17 cellular contexts compared by ENCODE assay signal in the genomic region with DNA sequence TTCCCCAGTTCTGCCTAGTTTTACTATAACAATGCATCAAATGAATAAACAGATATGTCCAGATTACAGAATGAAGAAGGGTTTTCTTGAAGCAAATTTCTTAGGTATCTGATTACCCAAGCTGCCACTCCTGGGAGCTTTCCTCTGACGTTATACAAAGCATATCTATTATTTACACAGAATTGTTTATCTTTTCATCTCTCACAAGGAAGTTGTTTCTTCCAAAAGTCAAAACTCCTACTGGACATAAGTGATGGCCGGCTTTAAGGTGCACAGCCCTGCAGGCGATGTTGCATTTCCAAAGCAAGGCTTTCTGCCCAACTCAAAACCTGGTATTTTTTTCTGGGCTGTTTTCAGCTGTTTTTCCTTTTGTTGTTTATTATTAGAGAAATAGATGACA.
DNase-seq lines count a peak whose midpoint lies in the region; ATAC-seq, FAIRE-seq and TF ChIP-seq lines count a peak whose summit lies in the region.
"Had no signal": no experiment of that assay in that cellular context is flagged by ENCODE, and none has a peak within 500 bp of the region (broad histone marks: within the 10 kb centered on the region; RNA-seq: fewer than 3 reads in every experiment).

No MANE protein-coding gene starts in this region.

- H3K36me3 ChIP-seq in PC-3 (ENCODE audit: low read depth, low read length): no peaks in the 10 kb centered on the region
- H3K36me3 ChIP-seq in mucosa of descending colon (ENCODE audit: low read depth): no peaks in the 10 kb centered on the region
- H3K36me3 ChIP-seq in HepG2 (replicated peaks in 1 of 2; ENCODE audit: control insufficient read depth in 1 of 2, insufficient read depth in 2 of 2, low read length in 2 of 2): no peaks in the 10 kb centered on the region
- H3K36me3 ChIP-seq: BLaER1 had no signal

- peak; percentile 16 for DNase-seq in NCI-H2171 treated with DMSO at 0.1 percent for 48 hours (lab: John Stamatoyannopoulos, UW)
- no peak for DNase-seq in NCI-H2171 (lab: John Stamatoyannopoulos, UW)
- DNase-seq in G401 (ENCODE audit: low spot score): peak; percentile 23
- DNase-seq in PC-3: peak; percentile 24
- DNase-seq in mucosa of descending colon: no peak
- DNase-seq in HepG2 (ENCODE audit: low spot score): no peak
- DNase-seq: Calu3; CD8-positive, alpha-beta T cell; GDM1; HCEC 1CT; KG1 had no signal

- no peak for TF ChIP-seq POLR2A in HepG2 (IDR thresholded peaks at IDR 0.05; ENCODE audit: insufficient read depth in 1 of 2, low read depth in 2 of 2, low read length in 2 of 2)

- H3K79me2 ChIP-seq in PC-3 (ENCODE audit: low read length) (no peaks in the 10 kb centered on the region), HepG2 (ENCODE audit: insufficient read depth, low read length) (no peaks in the 10 kb centered on the region)

- POLR2A ChIA-PET in PC-3 (lab: Charles Lee; ENCODE audit: unreplicated experiment) (interaction anchor here (0.6 kb wide), 1 partner anchor 24 kb away, joined by 4 read pairs; no protein-coding TSS in a partner anchor), HepG2 (lab: Yijun Ruan, JAX) (no interaction called here)

- H3K4me1 ChIP-seq in PC-3 (ENCODE audit: insufficient read depth, low read length) (peaks cover 4% of the 10 kb centered on the region), mucosa of descending colon (ENCODE audit: low read depth) (peaks cover 5% of the 10 kb centered on the region), HepG2 (ENCODE audit: insufficient read depth, low read length) (peaks cover 20% of the 10 kb centered on the region)
- H3K4me1 ChIP-seq: BLaER1 had no signal

- TF ChIP-seq EP300 in HepG2 (IDR thresholded peaks at IDR 0.05; ENCODE audit: low read depth in 2 of 2, low read length in 2 of 2): no peak
- TF ChIP-seq EP300 in HepG2 (CRISPR knock-in tag; IDR thresholded peaks at IDR 0.05; ENCODE audit: borderline replicate concordance): no peak

- no peaks in the 10 kb centered on the region for H3F3A ChIP-seq in PC-3 (ENCODE audit: low read length, unreplicated experiment)

- no peaks in the 10 kb centered on the region for H3K9me3 ChIP-seq in PC-3 (ENCODE audit: low read length)
- no peaks in the 10 kb centered on the region for H3K9me3 ChIP-seq in mucosa of descending colon
- H3K9me3 ChIP-seq in HepG2 (ENCODE audit: low read length): no peaks in the 10 kb centered on the region
- H3K9me3 ChIP-seq: BLaER1 had no signal

- no peak overlapping the region for H2AFZ ChIP-seq in PC-3 (ENCODE audit: low read length)
- no peak overlapping the region for H2AFZ ChIP-seq in HepG2 (ENCODE audit: low read length)

- H3K4me2 ChIP-seq in PC-3 (ENCODE audit: low read length) (no peak overlapping the region), HepG2 (ENCODE audit: low read depth, low read length) (no peak overlapping the region)
- H3K4me2 ChIP-seq: BLaER1, GM23338 had no signal

- in situ Hi-C loops in G401 (cut with HindIII; ENCODE audit: low sequenced_read_pairs): no loop called here
- in situ Hi-C loops in HepG2 (cut with HindIII; ENCODE audit: extremely low pct_ligation_motif_present, low pct_unique_long_range_greater_than_20kb): no loop called here

- 58% methylated on average over 3 of the region's 3 CpGs for WGBS in HepG2 (ENCODE audit: low lambda C conversion rate)

- CTCF ChIA-PET in PC-3 (lab: Charles Lee): interaction anchor here (0.5 kb wide), 1 partner anchor 120 kb away, joined by 3 read pairs; no protein-coding TSS in a partner anchor
- CTCF ChIA-PET in HepG2 (lab: Yijun Ruan, JAX; ENCODE audit: low intra/inter-chr PET ratio, low total read pairs): no interaction called here

- no peak for TF ChIP-seq RAD21 in HepG2 (CRISPR knock-in tag; IDR thresholded peaks at IDR 0.05)

- FAIRE-seq in HepG2 (lab: Jason Lieb, UNC): no peak
- FAIRE-seq: A204.1, GM12892 had no signal

- no peak overlapping the region for H3K4me3 ChIP-seq in PC-3 (ENCODE audit: low read length)
- H3K4me3 ChIP-seq in mucosa of descending colon: no peak overlapping the region
- no peak overlapping the region for H3K4me3 ChIP-seq in HepG2 (replicated peaks in 1 of 3; ENCODE audit: insufficient read depth in 1 of 3, low read depth in 2 of 3, low read length in 3 of 3)
- H3K4me3 ChIP-seq: BLaER1, GM23338 had no signal

- no TSS peak for BruUV-seq in PC-3 (replicated peaks; lab: Mats Ljungman, UMichigan)
- no TSS peak for BruUV-seq in HepG2 (replicated peaks; lab: Mats Ljungman, UMichigan)

- H3K9me2 ChIP-seq in PC-3 (replicated peaks; ENCODE audit: low read length): no peaks in the 10 kb centered on the region

- ATAC-seq in PC-3 (no peak), mucosa of descending colon (peak; percentile 53), HepG2 (no peak), HG02981 (IDR thresholded peaks at IDR 0.05; ENCODE audit: unreplicated experiment) (no peak)
- ATAC-seq: CD8-positive, alpha-beta T cell; GM23338 had no signal

- TF ChIP-seq CTCF in PC-3 (conservative IDR thresholded peaks at IDR 0.05; ENCODE audit: low read depth, low read length) (no peak), mucosa of descending colon (IDR thresholded peaks at IDR 0.05) (no peak), HepG2 (CRISPR knock-in tag; IDR thresholded peaks at IDR 0.05) (no peak)

- intact Hi-C loops in PC-3 (cut with micrococcal nuclease): no loop called here
- intact Hi-C loops in mucosa of descending colon (cut with DNase I, micrococcal nuclease): loop anchor here in 1 of 2 donors (5.0 kb wide), 1 partner anchor 218 kb away; no protein-coding TSS in a partner anchor
- intact Hi-C loops in HepG2 (cut with micrococcal nuclease; ENCODE audit: unreplicated experiment): no loop called here

- H3K9ac ChIP-seq in PC-3 (ENCODE audit: low read length) (no peak overlapping the region), HepG2 (ENCODE audit: insufficient read depth, low read depth, low read length) (no peak overlapping the region)
- H3K9ac ChIP-seq: BLaER1 had no signal

- H3K27ac ChIP-seq in PC-3 (ENCODE audit: low read length) (no peak overlapping the region), HepG2 (ENCODE audit: extremely low read length, insufficient read depth, low read length) (no peak overlapping the region)
- H3K27ac ChIP-seq: BLaER1, HL-60 had no signal

- H3K27me3 ChIP-seq in PC-3 (ENCODE audit: low read length) (peaks cover 7% of the 10 kb centered on the region; the same call in 1 of the 2 replicates), HepG2 (ENCODE audit: control insufficient read depth in 1 of 2, insufficient read depth in 2 of 2, low read length in 2 of 2) (0 out of 5 replicates have a peak, but pooled peaks cover 0 to 3% of the 10 kb centered on the region in 2 experiments)
- H3K27me3 ChIP-seq: BLaER1 had no signal

- H4K20me1 ChIP-seq in PC-3 (ENCODE audit: low read length) (no peaks in the 10 kb centered on the region), HepG2 (ENCODE audit: insufficient read depth, low read length) (no peaks in the 10 kb centered on the region)
- H4K20me1 ChIP-seq: BLaER1 had no signal

TF ChIP-seq in HepG2, 621 proteins besides CTCF, POLR2A, EP300 and RAD21:
- TF ChIP-seq, protein P1, sequence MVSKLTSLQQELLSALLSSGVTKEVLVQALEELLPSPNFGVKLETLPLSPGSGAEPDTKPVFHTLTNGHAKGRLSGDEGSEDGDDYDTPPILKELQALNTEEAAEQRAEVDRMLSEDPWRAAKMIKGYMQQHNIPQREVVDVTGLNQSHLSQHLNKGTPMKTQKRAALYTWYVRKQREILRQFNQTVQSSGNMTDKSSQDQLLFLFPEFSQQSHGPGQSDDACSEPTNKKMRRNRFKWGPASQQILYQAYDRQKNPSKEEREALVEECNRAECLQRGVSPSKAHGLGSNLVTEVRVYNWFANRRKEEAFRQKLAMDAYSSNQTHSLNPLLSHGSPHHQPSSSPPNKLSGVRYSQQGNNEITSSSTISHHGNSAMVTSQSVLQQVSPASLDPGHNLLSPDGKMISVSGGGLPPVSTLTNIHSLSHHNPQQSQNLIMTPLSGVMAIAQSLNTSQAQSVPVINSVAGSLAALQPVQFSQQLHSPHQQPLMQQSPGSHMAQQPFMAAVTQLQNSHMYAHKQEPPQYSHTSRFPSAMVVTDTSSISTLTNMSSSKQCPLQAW (CRISPR knock-in tag; IDR thresholded peaks at IDR 0.05): no peak
- TF ChIP-seq ZNF317 (CRISPR knock-in tag; IDR thresholded peaks at IDR 0.05) (no peak), ARNTL (CRISPR knock-in tag; IDR thresholded peaks at IDR 0.05) (no peak), SOX5 (CRISPR knock-in tag; IDR thresholded peaks at IDR 0.05; ENCODE audit: borderline replicate concordance) (no peak), FOSL1 (CRISPR knock-in tag; IDR thresholded peaks at IDR 0.05; ENCODE audit: borderline replicate concordance) (no peak), MLLT10 (CRISPR knock-in tag; IDR thresholded peaks at IDR 0.05) (no peak), KLF12 (CRISPR knock-in tag; IDR thresholded peaks at IDR 0.05; ENCODE audit: borderline replicate concordance) (no peak)
- TF ChIP-seq, protein P2, sequence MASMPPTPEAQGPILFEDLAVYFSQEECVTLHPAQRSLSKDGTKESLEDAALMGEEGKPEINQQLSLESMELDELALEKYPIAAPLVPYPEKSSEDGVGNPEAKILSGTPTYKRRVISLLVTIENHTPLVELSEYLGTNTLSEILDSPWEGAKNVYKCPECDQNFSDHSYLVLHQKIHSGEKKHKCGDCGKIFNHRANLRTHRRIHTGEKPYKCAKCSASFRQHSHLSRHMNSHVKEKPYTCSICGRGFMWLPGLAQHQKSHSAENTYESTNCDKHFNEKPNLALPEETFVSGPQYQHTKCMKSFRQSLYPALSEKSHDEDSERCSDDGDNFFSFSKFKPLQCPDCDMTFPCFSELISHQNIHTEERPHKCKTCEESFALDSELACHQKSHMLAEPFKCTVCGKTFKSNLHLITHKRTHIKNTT (CRISPR knock-in tag; IDR thresholded peaks at IDR 0.05): no peak
- TF ChIP-seq, protein P3, sequence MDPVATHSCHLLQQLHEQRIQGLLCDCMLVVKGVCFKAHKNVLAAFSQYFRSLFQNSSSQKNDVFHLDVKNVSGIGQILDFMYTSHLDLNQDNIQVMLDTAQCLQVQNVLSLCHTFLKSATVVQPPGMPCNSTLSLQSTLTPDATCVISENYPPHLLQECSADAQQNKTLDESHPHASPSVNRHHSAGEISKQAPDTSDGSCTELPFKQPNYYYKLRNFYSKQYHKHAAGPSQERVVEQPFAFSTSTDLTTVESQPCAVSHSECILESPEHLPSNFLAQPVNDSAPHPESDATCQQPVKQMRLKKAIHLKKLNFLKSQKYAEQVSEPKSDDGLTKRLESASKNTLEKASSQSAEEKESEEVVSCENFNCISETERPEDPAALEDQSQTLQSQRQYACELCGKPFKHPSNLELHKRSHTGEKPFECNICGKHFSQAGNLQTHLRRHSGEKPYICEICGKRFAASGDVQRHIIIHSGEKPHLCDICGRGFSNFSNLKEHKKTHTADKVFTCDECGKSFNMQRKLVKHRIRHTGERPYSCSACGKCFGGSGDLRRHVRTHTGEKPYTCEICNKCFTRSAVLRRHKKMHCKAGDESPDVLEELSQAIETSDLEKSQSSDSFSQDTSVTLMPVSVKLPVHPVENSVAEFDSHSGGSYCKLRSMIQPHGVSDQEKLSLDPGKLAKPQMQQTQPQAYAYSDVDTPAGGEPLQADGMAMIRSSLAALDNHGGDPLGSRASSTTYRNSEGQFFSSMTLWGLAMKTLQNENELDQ (CRISPR knock-in tag; IDR thresholded peaks at IDR 0.05; ENCODE audit: borderline replicate concordance): no peak

Comparison
In these comparisons a context has a peak if more than half of its experiments do, and no peak if none do; other contexts are left out.
1. DNase-seq: peak in NCI-H2171 treated with DMSO at 0.1 percent for 48 hours (single experiment), G401 (single experiment) and PC-3 (single experiment); none in NCI-H2171 (single experiment), mucosa of descending colon (0 of 3) and HepG2 (single experiment).